ENCODE assay signal across 1 cellular context in genomic region chr19:53394974-53395839, GRCh38.
A peak's percentile ranks its signal among the peaks of the same experiment; 100 is the strongest.
TF ChIP-seq lines count a peak whose summit lies in the region.

ZNF765 (plus strand) TSS chr19:53395149; CDS start chr19:53398016, 2,867 bp downstream.

TF ChIP-seq in K562, 482 proteins besides CTCF, POLR2A, EP300 and RAD21 (continued from another document and continues in another):
- TF ChIP-seq, protein P1, sequence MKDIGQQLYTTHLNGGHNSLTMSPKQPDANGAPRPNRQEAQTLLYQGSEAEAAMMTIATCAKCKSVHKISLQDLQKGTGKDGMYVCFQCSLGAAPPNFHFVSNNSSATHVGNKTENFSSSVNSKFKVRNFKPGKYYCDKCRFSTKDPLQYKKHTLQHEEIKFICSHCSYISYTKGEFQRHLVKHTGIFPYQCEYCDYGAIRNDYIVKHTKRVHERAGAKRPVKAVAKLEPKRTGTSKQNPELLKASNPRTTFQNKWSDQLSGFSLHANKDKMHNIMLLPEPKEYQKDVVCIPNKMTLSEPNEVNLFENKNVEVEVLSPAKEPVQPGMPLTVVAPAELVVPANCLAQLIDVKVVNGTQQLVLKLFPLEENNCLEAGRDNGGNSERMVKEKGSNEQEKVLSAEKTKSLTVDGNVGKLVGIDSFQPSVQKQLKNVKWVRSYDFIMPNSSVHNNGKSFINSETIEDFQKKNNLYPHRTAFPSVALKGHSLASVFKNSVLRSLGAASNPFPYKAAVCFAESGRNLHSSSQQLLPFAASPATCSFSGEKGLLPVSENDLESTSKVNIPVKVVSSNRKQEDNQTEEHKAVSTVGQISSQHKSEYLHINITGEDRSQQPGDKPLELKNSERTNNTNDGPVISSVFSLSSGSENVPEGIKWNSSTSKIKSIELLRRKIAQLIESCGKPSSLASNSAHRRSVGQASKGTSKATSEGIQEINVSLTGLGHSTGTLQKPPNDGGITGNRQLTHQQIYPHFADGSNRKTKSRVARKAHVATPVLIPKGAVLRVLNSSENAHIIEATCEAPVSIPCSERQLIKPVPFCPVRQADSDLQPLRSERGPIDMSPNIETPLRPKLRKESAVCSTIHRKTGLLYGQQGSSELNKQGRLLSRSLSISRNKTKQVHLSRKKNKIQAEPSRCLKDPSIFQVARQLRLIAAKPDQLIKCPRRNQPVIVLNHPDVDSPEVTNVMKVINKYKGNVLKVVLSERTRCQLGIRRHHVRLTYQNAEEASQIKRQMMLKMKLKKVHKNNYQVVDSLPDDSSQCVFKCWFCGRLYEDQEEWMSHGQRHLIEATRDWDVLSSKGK (CRISPR knock-in tag; IDR thresholded peaks at IDR 0.05): no peak
- TF ChIP-seq, protein P2, sequence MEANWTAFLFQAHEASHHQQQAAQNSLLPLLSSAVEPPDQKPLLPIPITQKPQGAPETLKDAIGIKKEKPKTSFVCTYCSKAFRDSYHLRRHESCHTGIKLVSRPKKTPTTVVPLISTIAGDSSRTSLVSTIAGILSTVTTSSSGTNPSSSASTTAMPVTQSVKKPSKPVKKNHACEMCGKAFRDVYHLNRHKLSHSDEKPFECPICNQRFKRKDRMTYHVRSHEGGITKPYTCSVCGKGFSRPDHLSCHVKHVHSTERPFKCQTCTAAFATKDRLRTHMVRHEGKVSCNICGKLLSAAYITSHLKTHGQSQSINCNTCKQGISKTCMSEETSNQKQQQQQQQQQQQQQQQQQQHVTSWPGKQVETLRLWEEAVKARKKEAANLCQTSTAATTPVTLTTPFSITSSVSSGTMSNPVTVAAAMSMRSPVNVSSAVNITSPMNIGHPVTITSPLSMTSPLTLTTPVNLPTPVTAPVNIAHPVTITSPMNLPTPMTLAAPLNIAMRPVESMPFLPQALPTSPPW (CRISPR knock-in tag; IDR thresholded peaks at IDR 0.05): peak; percentile 58
- no peak for TF ChIP-seq ZNF316 (IDR thresholded peaks at IDR 0.05)
- TF ChIP-seq BCL6 (CRISPR knock-in tag; IDR thresholded peaks at IDR 0.05): no peak
- TF ChIP-seq, protein P3, sequence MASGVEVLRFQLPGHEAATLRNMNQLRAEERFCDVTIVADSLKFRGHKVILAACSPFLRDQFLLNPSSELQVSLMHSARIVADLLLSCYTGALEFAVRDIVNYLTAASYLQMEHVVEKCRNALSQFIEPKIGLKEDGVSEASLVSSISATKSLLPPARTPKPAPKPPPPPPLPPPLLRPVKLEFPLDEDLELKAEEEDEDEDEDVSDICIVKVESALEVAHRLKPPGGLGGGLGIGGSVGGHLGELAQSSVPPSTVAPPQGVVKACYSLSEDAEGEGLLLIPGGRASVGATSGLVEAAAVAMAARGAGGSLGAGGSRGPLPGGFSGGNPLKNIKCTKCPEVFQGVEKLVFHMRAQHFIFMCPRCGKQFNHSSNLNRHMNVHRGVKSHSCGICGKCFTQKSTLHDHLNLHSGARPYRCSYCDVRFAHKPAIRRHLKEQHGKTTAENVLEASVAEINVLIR (CRISPR knock-in tag; IDR thresholded peaks at IDR 0.05): no peak
- TF ChIP-seq ZNF707 (CRISPR knock-in tag; conservative IDR thresholded peaks at IDR 0.05): no peak
- TF ChIP-seq, protein P4, sequence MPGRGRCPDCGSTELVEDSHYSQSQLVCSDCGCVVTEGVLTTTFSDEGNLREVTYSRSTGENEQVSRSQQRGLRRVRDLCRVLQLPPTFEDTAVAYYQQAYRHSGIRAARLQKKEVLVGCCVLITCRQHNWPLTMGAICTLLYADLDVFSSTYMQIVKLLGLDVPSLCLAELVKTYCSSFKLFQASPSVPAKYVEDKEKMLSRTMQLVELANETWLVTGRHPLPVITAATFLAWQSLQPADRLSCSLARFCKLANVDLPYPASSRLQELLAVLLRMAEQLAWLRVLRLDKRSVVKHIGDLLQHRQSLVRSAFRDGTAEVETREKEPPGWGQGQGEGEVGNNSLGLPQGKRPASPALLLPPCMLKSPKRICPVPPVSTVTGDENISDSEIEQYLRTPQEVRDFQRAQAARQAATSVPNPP (IDR thresholded peaks at IDR 0.05; ENCODE audit: borderline replicate concordance, insufficient read depth, insufficient read length): no peak
- TF ChIP-seq STAT5A (IDR thresholded peaks at IDR 0.05; ENCODE audit: borderline replicate concordance, low read length): no peak
- TF ChIP-seq TAF7 (tag; IDR thresholded peaks at IDR 0.05): no peak
- TF ChIP-seq, protein P5, sequence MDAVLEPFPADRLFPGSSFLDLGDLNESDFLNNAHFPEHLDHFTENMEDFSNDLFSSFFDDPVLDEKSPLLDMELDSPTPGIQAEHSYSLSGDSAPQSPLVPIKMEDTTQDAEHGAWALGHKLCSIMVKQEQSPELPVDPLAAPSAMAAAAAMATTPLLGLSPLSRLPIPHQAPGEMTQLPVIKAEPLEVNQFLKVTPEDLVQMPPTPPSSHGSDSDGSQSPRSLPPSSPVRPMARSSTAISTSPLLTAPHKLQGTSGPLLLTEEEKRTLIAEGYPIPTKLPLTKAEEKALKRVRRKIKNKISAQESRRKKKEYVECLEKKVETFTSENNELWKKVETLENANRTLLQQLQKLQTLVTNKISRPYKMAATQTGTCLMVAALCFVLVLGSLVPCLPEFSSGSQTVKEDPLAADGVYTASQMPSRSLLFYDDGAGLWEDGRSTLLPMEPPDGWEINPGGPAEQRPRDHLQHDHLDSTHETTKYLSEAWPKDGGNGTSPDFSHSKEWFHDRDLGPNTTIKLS (IDR thresholded peaks at IDR 0.05; ENCODE audit: borderline replicate concordance, low read depth): no peak
- no peak for TF ChIP-seq RBM22 (IDR thresholded peaks at IDR 0.05; ENCODE audit: low read depth, low read length, poor library complexity, severe bottlenecking)
- no peak for TF ChIP-seq ZNF785 (CRISPR knock-in tag; IDR thresholded peaks at IDR 0.05)
- TF ChIP-seq ZNF212 (CRISPR knock-in tag; IDR thresholded peaks at IDR 0.05): no peak
- TF ChIP-seq GABPA (tag; conservative IDR thresholded peaks at IDR 0.05; ENCODE audit: low read depth): 0 out of 2 replicates have a peak, but pooled peaks have one; percentile 28
- no peak for TF ChIP-seq PHB (CRISPR knock-in tag; IDR thresholded peaks at IDR 0.05)
- TF ChIP-seq CREB1 (IDR thresholded peaks at IDR 0.05): no peak
- TF ChIP-seq CREB1 (CRISPR knock-in tag; IDR thresholded peaks at IDR 0.05): no peak
- TF ChIP-seq, protein P6, sequence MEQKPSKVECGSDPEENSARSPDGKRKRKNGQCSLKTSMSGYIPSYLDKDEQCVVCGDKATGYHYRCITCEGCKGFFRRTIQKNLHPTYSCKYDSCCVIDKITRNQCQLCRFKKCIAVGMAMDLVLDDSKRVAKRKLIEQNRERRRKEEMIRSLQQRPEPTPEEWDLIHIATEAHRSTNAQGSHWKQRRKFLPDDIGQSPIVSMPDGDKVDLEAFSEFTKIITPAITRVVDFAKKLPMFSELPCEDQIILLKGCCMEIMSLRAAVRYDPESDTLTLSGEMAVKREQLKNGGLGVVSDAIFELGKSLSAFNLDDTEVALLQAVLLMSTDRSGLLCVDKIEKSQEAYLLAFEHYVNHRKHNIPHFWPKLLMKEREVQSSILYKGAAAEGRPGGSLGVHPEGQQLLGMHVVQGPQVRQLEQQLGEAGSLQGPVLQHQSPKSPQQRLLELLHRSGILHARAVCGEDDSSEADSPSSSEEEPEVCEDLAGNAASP (IDR thresholded peaks at IDR 0.05): no peak
- peak; percentile 33; the same call in 1 of the 2 replicates for TF ChIP-seq PML (IDR thresholded peaks at IDR 0.05; ENCODE audit: low read length)
- no peak for TF ChIP-seq RHOXF2B (CRISPR knock-in tag; conservative IDR thresholded peaks at IDR 0.05)
- TF ChIP-seq GTF3C2 (IDR thresholded peaks at IDR 0.05; ENCODE audit: borderline replicate concordance, extremely low read depth, insufficient read length): no peak
- TF ChIP-seq KDM5B (IDR thresholded peaks at IDR 0.05; ENCODE audit: insufficient replicate concordance, low read depth, low read length): peak; percentile 80
- peak; percentile 88 for TF ChIP-seq ZBTB2 (IDR thresholded peaks at IDR 0.05)
- TF ChIP-seq, protein P7, sequence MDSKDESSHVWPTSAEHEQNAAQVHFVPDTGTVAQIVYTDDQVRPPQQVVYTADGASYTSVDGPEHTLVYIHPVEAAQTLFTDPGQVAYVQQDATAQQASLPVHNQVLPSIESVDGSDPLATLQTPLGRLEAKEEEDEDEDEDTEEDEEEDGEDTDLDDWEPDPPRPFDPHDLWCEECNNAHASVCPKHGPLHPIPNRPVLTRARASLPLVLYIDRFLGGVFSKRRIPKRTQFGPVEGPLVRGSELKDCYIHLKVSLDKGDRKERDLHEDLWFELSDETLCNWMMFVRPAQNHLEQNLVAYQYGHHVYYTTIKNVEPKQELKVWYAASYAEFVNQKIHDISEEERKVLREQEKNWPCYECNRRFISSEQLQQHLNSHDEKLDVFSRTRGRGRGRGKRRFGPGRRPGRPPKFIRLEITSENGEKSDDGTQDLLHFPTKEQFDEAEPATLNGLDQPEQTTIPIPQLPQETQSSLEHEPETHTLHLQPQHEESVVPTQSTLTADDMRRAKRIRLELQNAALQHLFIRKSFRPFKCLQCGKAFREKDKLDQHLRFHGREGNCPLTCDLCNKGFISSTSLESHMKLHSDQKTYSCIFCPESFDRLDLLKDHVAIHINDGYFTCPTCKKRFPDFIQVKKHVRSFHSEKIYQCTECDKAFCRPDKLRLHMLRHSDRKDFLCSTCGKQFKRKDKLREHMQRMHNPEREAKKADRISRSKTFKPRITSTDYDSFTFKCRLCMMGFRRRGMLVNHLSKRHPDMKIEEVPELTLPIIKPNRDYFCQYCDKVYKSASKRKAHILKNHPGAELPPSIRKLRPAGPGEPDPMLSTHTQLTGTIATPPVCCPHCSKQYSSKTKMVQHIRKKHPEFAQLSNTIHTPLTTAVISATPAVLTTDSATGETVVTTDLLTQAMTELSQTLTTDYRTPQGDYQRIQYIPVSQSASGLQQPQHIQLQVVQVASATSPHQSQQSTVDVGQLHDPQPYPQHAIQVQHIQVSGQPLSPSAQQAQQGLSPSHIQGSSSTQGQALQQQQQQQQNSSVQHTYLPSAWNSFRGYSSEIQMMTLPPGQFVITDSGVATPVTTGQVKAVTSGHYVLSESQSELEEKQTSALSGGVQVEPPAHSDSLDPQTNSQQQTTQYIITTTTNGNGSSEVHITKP (IDR thresholded peaks at IDR 0.05; ENCODE audit: partially characterized antibody): peak; percentile 97
- TF ChIP-seq SMARCA4 (IDR thresholded peaks at IDR 0.05): no peak
- TF ChIP-seq ZNF431 (CRISPR knock-in tag; IDR thresholded peaks at IDR 0.05): no peak
- no peak for TF ChIP-seq NFE2L1 (tag; IDR thresholded peaks at IDR 0.05; ENCODE audit: borderline replicate concordance, low read depth)
- TF ChIP-seq EP400 (IDR thresholded peaks at IDR 0.05): peak; percentile 52
- peak; percentile 67 for TF ChIP-seq ELF4 (CRISPR knock-in tag; IDR thresholded peaks at IDR 0.05)
- no peak for TF ChIP-seq ZZZ3 (IDR thresholded peaks at IDR 0.05)
- TF ChIP-seq POLR2H (tag; IDR thresholded peaks at IDR 0.05; ENCODE audit: low read depth): peak; percentile 57
- no peak for TF ChIP-seq ZNF274 (IDR thresholded peaks at IDR 0.05; ENCODE audit: borderline replicate concordance, low read depth, low read length)
- TF ChIP-seq, protein P8, sequence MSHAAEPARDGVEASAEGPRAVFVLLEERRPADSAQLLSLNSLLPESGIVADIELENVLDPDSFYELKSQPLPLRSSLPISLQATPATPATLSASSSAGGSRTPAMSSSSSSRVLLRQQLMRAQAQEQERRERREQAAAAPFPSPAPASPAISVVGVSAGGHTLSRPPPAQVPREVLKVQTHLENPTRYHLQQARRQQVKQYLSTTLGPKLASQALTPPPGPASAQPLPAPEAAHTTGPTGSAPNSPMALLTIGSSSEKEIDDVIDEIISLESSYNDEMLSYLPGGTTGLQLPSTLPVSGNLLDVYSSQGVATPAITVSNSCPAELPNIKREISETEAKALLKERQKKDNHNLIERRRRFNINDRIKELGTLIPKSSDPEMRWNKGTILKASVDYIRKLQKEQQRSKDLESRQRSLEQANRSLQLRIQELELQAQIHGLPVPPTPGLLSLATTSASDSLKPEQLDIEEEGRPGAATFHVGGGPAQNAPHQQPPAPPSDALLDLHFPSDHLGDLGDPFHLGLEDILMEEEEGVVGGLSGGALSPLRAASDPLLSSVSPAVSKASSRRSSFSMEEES (CRISPR knock-in tag; IDR thresholded peaks at IDR 0.05): no peak
